22 cellular contexts compared by ENCODE assay signal in the genomic region with DNA sequence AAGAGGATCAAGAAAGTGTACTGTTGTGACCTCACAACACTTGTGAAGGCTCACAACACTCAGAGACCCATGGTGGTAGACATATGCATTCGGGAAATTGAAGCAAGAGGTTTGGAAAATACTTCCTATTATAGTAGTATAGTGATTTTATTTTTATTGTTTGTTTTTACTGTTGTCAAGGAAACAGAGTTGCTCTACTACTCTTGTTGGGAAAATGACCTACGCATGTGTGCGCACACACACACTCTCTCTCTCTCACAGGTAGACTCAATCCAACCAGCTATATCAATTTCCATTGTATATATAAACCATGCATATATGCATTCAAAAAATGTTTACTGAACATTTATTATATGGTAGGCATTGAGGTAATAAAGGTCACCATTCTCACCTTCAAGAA.
"Had no signal": no experiment of that assay in that cellular context is flagged by ENCODE, and none has a peak within 500 bp of the region (broad histone marks: within the 10 kb centered on the region; RNA-seq: fewer than 3 reads in every experiment).

No MANE protein-coding gene starts in this region.

- H3K9me3 Mint-ChIP-seq: memory B cell; naive B cell; natural killer cell treated with Interleukin-12 subunit alpha and Interleukin-12 subunit beta and Interleukin-15 and Interleukin-18, amount 100 ng/mL, for 72 hours; neural crest cell; stimulated activated naive B cell treated with anti-CD40 and anti-IgM and Interleukin-4, amounts not matched to agents 10 μg/mL and 1 μg/mL and 100 μg/mL, for 72 hours; stimulated activated naive CD8-positive, alpha-beta T cell treated with anti-CD3 and anti-CD28 coated beads, Interleukin-15, Interleukin-2, amounts not matched to agents 100 ng/mL and 50 ng/mL, for 24 hours had no signal

- H3K4me3 ChIP-seq: coronary artery, esophagus squamous epithelium, lung, right lobe of liver, thoracic aorta, tibial nerve, upper lobe of left lung had no signal

- H3K27me3 Mint-ChIP-seq: memory B cell; natural killer cell treated with Interleukin-12 subunit alpha and Interleukin-12 subunit beta and Interleukin-15 and Interleukin-18, amount 100 ng/mL, for 72 hours; progenitor cell of endocrine pancreas; stimulated activated naive B cell treated with anti-CD40 and anti-IgM and Interleukin-4, amounts not matched to agents 10 μg/mL and 1 μg/mL and 100 μg/mL, for 72 hours; stimulated activated naive CD8-positive, alpha-beta T cell treated with anti-CD3 and anti-CD28 coated beads, Interleukin-15, Interleukin-2, amounts not matched to agents 100 ng/mL and 50 ng/mL, for 24 hours had no signal

- H3K27ac ChIP-seq: coronary artery, esophagus squamous epithelium, neutrophil, parathyroid adenoma, right lobe of liver, thoracic aorta, tibial nerve, upper lobe of left lung had no signal

- H3K4me1 Mint-ChIP-seq: memory B cell, naive B cell had no signal

- H3K9me3 ChIP-seq: esophagus squamous epithelium, neutrophil, right lobe of liver, thoracic aorta, tibial nerve, upper lobe of left lung had no signal

- H3K4me1 ChIP-seq: esophagus squamous epithelium, parathyroid adenoma, tibial nerve, upper lobe of left lung had no signal

- H3K27ac Mint-ChIP-seq: memory B cell; naive B cell; natural killer cell treated with Interleukin-12 subunit alpha and Interleukin-12 subunit beta and Interleukin-15 and Interleukin-18, amount 100 ng/mL, for 72 hours; progenitor cell of endocrine pancreas; stimulated activated naive B cell treated with anti-CD40 and anti-IgM and Interleukin-4, amounts not matched to agents 10 μg/mL and 1 μg/mL and 100 μg/mL, for 72 hours; stimulated activated naive CD8-positive, alpha-beta T cell treated with anti-CD3 and anti-CD28 coated beads, Interleukin-15, Interleukin-2, amounts not matched to agents 100 ng/mL and 50 ng/mL, for 24 hours had no signal

- H3K27me3 ChIP-seq: esophagus squamous epithelium, neutrophil, right lobe of liver, tibial nerve, upper lobe of left lung had no signal

- ATAC-seq: left lobe of liver; natural killer cell treated with Interleukin-12 subunit alpha and Interleukin-12 subunit beta and Interleukin-15 and Interleukin-18, amount 100 ng/mL, for 72 hours; stimulated activated naive B cell treated with anti-CD40 and anti-IgM and Interleukin-4, amounts not matched to agents 10 μg/mL and 1 μg/mL and 100 μg/mL, for 72 hours had no signal

- DNase-seq: dermis blood vessel endothelial cell; effector memory CD4-positive, alpha-beta T cell; esophagus squamous epithelium; naive B cell; right lobe of liver; small intestine; stimulated activated CD4-positive, alpha-beta T cell treated with anti-CD3 and anti-CD28 coated beads, Interleukin-15, amount 100 ng/mL, for 24 hours; stimulated activated CD4-positive, alpha-beta T cell treated with anti-CD3 and anti-CD28 coated beads, Interleukin-2, amount 100 ng/mL, for 48 hours; stimulated activated naive B cell treated with anti-CD40 and anti-IgM and Interleukin-4, amounts not matched to agents 10 μg/mL and 1 μg/mL and 100 μg/mL, for 72 hours; upper lobe of left lung had no signal

- H3K36me3 ChIP-seq: neutrophil, thoracic aorta, tibial nerve, upper lobe of left lung had no signal

- H3K36me3 Mint-ChIP-seq: memory B cell; naive B cell; natural killer cell treated with Interleukin-12 subunit alpha and Interleukin-12 subunit beta and Interleukin-15 and Interleukin-18, amount 100 ng/mL, for 72 hours; stimulated activated naive B cell treated with anti-CD40 and anti-IgM and Interleukin-4, amounts not matched to agents 10 μg/mL and 1 μg/mL and 100 μg/mL, for 72 hours had no signal

- H3K4me3 Mint-ChIP-seq: memory B cell; naive B cell; natural killer cell treated with Interleukin-12 subunit alpha and Interleukin-12 subunit beta and Interleukin-15 and Interleukin-18, amount 100 ng/mL, for 72 hours; neural crest cell; stimulated activated naive B cell treated with anti-CD40 and anti-IgM and Interleukin-4, amounts not matched to agents 10 μg/mL and 1 μg/mL and 100 μg/mL, for 72 hours; stimulated activated naive CD8-positive, alpha-beta T cell treated with anti-CD3 and anti-CD28 coated beads, Interleukin-15, Interleukin-2, amounts not matched to agents 100 ng/mL and 50 ng/mL, for 24 hours had no signal
